Comparison of ENCODE assay signal across 8 cellular contexts in genomic region chr16:21159281-21159951, GRCh38. TPM values are rescaled to one million over a fixed set of nuclear protein-coding genes. Genes with fewer than 3 reads are reported as not detected.
DNase-seq lines count a peak whose midpoint lies in the region; ATAC-seq lines count a peak whose summit lies in the region.

No MANE protein-coding gene starts in this region.

- H3K4me1 ChIP-seq in iPS-15b (ENCODE audit: control insufficient read depth, insufficient read depth, low read length) (peaks cover 9% of the 10 kb centered on the region), skeletal muscle satellite cell (ENCODE audit: control insufficient read depth, insufficient read depth, low read length) (peaks cover 24% of the 10 kb centered on the region)

- H3K4me2 ChIP-seq in skeletal muscle satellite cell (ENCODE audit: low read length) = peak overlapping the region; percentile 89

- H3K4me3 ChIP-seq in iPS-15b (ENCODE audit: low read depth, low read length) (peak overlapping the region; percentile 91), skeletal muscle satellite cell (ENCODE audit: low read length) (peak overlapping the region; percentile 92)

- ATAC-seq in HG02763 (IDR thresholded peaks at IDR 0.05; ENCODE audit: unreplicated experiment) = no peak

- H3K9me3 ChIP-seq in iPS-15b (ENCODE audit: control insufficient read depth, insufficient read depth, low read length) (no peaks in the 10 kb centered on the region), skeletal muscle satellite cell (replicated peaks; ENCODE audit: low read length) (no peaks in the 10 kb centered on the region)

- peaks cover 3% of the 10 kb centered on the region for H3K27me3 ChIP-seq in iPS-15b (ENCODE audit: control insufficient read depth, insufficient read depth, low read length)
- no peaks in the 10 kb centered on the region for H3K27me3 ChIP-seq in skeletal muscle satellite cell (ENCODE audit: control insufficient read depth, insufficient read depth, low read length)

- peak overlapping the region; percentile 72 for H3K9ac ChIP-seq in iPS-15b (ENCODE audit: low read depth, low read length)
- peak overlapping the region; percentile 77 for H3K9ac ChIP-seq in skeletal muscle satellite cell (ENCODE audit: low read depth, low read length)

- DNase-seq in ELR (ENCODE audit: low read depth) = peak; percentile 18
- peak; percentile 7 to 78 for DNase-seq in NCI-H526 (lab: John Stamatoyannopoulos, UW)
- peak; percentile 41 for DNase-seq in astrocyte of the hippocampus (ENCODE audit: low read depth, low spot score)
- DNase-seq in dedifferentiated amniotic fluid mesenchymal stem cell (ENCODE audit: extremely low spot score) = no peak
- DNase-seq in putamen (ENCODE audit: low spot score) = no peak

- H3K36me3 ChIP-seq in iPS-15b (ENCODE audit: control insufficient read depth, insufficient read depth, low read length) = peaks cover 12% of the 10 kb centered on the region
- H3K36me3 ChIP-seq in skeletal muscle satellite cell (ENCODE audit: insufficient read depth, low read length) = peaks cover 6% of the 10 kb centered on the region

RNA-seq across cellular contexts. Expression of gene LDAF1, which starts 0.9 kb away (rescaled TPM):
- total RNA-seq in skeletal muscle satellite cell (2012; rRNA removed) = 21.3 and 24.9 TPM in 2 replicates

RNA-seq across cellular contexts. Expression of gene DNAH3, which starts 8.8 kb away (rescaled TPM):
- total RNA-seq in skeletal muscle satellite cell (2012; rRNA removed) = not detected in 2 replicates

RNA-seq across cellular contexts. Expression of gene ZP2, which starts 52.0 kb away (rescaled TPM):
- total RNA-seq in skeletal muscle satellite cell (2012; rRNA removed) = not detected in 2 replicates

Comparison
In these comparisons a context has a peak if more than half of its experiments do, and no peak if none do; other contexts are left out.
1. DNase-seq: peak in ELR (single experiment), NCI-H526 (2 of 2) and astrocyte of the hippocampus (single experiment); none in dedifferentiated amniotic fluid mesenchymal stem cell (single experiment) and putamen (single experiment).